ENCODE assay signal across 24 cellular contexts in the genomic region with DNA sequence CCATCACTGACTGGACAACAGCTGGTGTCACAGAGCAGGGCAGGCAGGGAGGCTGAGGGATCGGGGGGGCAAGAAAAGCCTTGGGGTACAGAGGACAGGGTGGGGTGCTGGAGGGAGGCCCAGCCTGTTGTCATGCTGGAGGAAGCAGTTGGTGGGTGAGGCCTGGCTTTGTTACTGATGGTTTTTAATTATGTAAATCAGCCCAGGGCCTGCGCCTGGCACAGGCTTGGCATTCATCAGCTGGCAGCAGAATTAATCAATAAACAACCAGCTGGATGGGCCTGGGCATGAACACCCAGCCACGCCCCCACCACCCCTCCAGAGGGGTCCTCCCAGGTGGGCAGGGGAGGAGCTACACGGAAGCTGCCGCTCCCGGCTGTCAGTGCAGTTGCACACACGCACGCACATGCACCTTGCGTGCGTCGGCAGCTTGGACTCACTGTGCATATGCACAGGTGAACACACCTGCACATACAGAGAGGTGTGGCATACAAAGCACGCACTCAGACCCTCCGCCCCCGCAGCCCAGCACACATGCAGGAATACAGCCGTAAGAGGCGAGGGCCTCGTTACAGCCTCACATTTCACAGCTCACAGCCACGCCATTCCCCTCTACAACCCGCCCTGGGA. TPM values are rescaled to one million over a fixed set of nuclear protein-coding genes. Genes with fewer than 3 reads are reported as not detected.
A peak's percentile ranks its signal among the peaks of the same experiment; 100 is the strongest.
DNase-seq lines count a peak whose midpoint lies in the region; ATAC-seq and TF ChIP-seq lines count a peak whose summit lies in the region.
"Had no signal": no experiment of that assay in that cellular context is flagged by ENCODE, and none has a peak within 500 bp of the region (broad histone marks: within the 10 kb centered on the region; RNA-seq: fewer than 3 reads in every experiment).

No MANE protein-coding gene starts in this region.

- TF ChIP-seq CTCF in tibial artery (IDR thresholded peaks at IDR 0.05) = no peak

- H3K36me3 ChIP-seq in tibial artery = no peaks in the 10 kb centered on the region
- H3K36me3 ChIP-seq: adrenal gland, BLaER1, spleen, stomach, transverse colon had no signal

- peaks cover 0 to 59% of the 10 kb centered on the region in 2 donors for H3K27me3 ChIP-seq in tibial artery
- H3K27me3 ChIP-seq: BLaER1 had no signal

- H3K27ac ChIP-seq in tibial artery = no peak overlapping the region
- H3K27ac ChIP-seq: adrenal gland, BLaER1, spleen, stomach, transverse colon had no signal

- H3K4me3 ChIP-seq in tibial artery = no peak overlapping the region
- H3K4me3 ChIP-seq: adrenal gland, BLaER1, spleen, stomach, transverse colon had no signal

- ATAC-seq in esophagus mucosa (peak; percentile 45), GM18519 (IDR thresholded peaks at IDR 0.05; ENCODE audit: low FRiP score, unreplicated experiment) (no peak)
- ATAC-seq: activated CD8-positive, alpha-beta T cell treated with anti-CD3 and anti-CD28 coated beads, Interleukin-2, amount 10 ng/mL, durations not matched to agents 7 days and 5 days had no signal

- no peaks in the 10 kb centered on the region for H3K4me1 ChIP-seq in tibial artery
- H3K4me1 ChIP-seq: adrenal gland, spleen, stomach, transverse colon had no signal

- TF ChIP-seq POLR2A in erythroblast (IDR thresholded peaks at IDR 0.05; ENCODE audit: low read length) = no peak

- intact Hi-C loops in tibial artery (cut with DNase I; ENCODE audit: low total_unique reads) = no loop called here

- peaks cover 0 to 4% (median 0%) of the 10 kb centered on the region in 3 donors for H3K9me3 ChIP-seq in tibial artery
- H3K9me3 ChIP-seq: adrenal gland, BLaER1, spleen, transverse colon had no signal

- DNase-seq in NCI-H748 (lab: John Stamatoyannopoulos, UW; ENCODE audit: unreplicated experiment) = peak; percentile 33
- DNase-seq in NCI-H748 treated with DMSO at 0.1 percent for 48 hours (lab: John Stamatoyannopoulos, UW) = no peak
- peak; percentile 57 for DNase-seq in NCI-H345 treated with DMSO at 0.1 percent for 48 hours (lab: John Stamatoyannopoulos, UW; ENCODE audit: unreplicated experiment)
- DNase-seq in erythroblast (lab: John Stamatoyannopoulos, UW) = no peak
- no peak for DNase-seq in NCI-H128 (lab: John Stamatoyannopoulos, UW; ENCODE audit: unreplicated experiment)
- no peak for DNase-seq in tibial artery
- DNase-seq: activated CD4-positive, alpha-beta T cell treated with anti-CD3 and anti-CD28 coated beads for 1 hour; activated CD8-positive, alpha-beta T cell treated with anti-CD3 and anti-CD28 coated beads, Interleukin-2, amount 10 ng/mL, durations not matched to agents 7 days and 5 days; activated gamma-delta T cell treated with Interleukin-2 at 50 U/mL for 16 hours; adrenal gland; Calu3; endodermal cell; H9; NCI-H2107; NCI-H82; SHP77; spleen; stimulated activated CD4-positive, alpha-beta T cell treated with anti-CD3 and anti-CD28 coated beads, Interleukin-4, amount 100 ng/mL, for 24 hours; stomach; transverse colon had no signal

RNA-seq across cellular contexts. Expression of a gene that starts 21.4 kb away (rescaled TPM):
- total RNA-seq in esophagus mucosa = not detected

RNA-seq across cellular contexts. Expression of a gene that starts 37.5 kb away (rescaled TPM):
- 4.3 TPM for total RNA-seq in esophagus mucosa
- total RNA-seq: fibroblast of lung had no signal

Comparison
In these comparisons a context has a peak if more than half of its experiments do, and no peak if none do; other contexts are left out.
1. DNase-seq: peak in NCI-H748 (single experiment) and NCI-H345 treated with DMSO at 0.1 percent for 48 hours (single experiment); none in NCI-H748 treated with DMSO at 0.1 percent for 48 hours (single experiment), erythroblast (0 of 2), NCI-H128 (single experiment) and tibial artery (0 of 2).